1 cellular context compared by ENCODE assay signal in the genomic region with DNA sequence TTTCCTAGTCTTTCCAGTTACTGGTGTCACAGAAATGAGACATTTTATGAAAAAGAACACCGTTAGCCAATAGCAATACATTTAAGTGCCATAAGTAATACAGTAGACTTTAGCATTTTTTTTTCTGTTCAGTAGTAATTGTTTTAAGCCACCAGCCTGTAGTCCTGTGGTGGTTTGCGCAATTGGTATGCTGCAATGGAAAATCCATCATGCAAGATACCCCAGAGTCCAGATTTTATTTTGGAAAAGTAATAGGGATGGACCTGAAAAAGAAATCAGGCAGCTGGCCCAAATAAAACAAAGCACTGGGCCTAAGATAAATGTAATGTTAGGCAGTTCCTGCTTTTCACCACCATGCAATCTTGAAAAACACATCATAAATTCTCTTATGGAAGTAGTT.
TF ChIP-seq lines count a peak whose summit lies in the region.

No MANE protein-coding gene starts in this region.

TF ChIP-seq in GM12878, 131 proteins besides CTCF, POLR2A, EP300 and RAD21 (continued from another document):
- TF ChIP-seq, protein P1, sequence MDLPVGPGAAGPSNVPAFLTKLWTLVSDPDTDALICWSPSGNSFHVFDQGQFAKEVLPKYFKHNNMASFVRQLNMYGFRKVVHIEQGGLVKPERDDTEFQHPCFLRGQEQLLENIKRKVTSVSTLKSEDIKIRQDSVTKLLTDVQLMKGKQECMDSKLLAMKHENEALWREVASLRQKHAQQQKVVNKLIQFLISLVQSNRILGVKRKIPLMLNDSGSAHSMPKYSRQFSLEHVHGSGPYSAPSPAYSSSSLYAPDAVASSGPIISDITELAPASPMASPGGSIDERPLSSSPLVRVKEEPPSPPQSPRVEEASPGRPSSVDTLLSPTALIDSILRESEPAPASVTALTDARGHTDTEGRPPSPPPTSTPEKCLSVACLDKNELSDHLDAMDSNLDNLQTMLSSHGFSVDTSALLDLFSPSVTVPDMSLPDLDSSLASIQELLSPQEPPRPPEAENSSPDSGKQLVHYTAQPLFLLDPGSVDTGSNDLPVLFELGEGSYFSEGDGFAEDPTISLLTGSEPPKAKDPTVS (IDR thresholded peaks at IDR 0.05; ENCODE audit: low read depth, low read length) = no peak
- TF ChIP-seq RELA (IDR thresholded peaks at IDR 0.05; ENCODE audit: borderline replicate concordance, partially characterized antibody) = no peak
- no peak for TF ChIP-seq IRF4 (IDR thresholded peaks at IDR 0.05; ENCODE audit: low read depth, low read length)
- TF ChIP-seq ETV6 (conservative IDR thresholded peaks at IDR 0.05 in 1 of 2, IDR thresholded peaks at IDR 0.05 in 1 of 2; ENCODE audit: borderline replicate concordance in 1 of 2, low read depth in 1 of 2) = no peak
- TF ChIP-seq ZSCAN29 (IDR thresholded peaks at IDR 0.05) = no peak
- no peak for TF ChIP-seq HDAC2 (IDR thresholded peaks at IDR 0.05)
- TF ChIP-seq, protein P2, sequence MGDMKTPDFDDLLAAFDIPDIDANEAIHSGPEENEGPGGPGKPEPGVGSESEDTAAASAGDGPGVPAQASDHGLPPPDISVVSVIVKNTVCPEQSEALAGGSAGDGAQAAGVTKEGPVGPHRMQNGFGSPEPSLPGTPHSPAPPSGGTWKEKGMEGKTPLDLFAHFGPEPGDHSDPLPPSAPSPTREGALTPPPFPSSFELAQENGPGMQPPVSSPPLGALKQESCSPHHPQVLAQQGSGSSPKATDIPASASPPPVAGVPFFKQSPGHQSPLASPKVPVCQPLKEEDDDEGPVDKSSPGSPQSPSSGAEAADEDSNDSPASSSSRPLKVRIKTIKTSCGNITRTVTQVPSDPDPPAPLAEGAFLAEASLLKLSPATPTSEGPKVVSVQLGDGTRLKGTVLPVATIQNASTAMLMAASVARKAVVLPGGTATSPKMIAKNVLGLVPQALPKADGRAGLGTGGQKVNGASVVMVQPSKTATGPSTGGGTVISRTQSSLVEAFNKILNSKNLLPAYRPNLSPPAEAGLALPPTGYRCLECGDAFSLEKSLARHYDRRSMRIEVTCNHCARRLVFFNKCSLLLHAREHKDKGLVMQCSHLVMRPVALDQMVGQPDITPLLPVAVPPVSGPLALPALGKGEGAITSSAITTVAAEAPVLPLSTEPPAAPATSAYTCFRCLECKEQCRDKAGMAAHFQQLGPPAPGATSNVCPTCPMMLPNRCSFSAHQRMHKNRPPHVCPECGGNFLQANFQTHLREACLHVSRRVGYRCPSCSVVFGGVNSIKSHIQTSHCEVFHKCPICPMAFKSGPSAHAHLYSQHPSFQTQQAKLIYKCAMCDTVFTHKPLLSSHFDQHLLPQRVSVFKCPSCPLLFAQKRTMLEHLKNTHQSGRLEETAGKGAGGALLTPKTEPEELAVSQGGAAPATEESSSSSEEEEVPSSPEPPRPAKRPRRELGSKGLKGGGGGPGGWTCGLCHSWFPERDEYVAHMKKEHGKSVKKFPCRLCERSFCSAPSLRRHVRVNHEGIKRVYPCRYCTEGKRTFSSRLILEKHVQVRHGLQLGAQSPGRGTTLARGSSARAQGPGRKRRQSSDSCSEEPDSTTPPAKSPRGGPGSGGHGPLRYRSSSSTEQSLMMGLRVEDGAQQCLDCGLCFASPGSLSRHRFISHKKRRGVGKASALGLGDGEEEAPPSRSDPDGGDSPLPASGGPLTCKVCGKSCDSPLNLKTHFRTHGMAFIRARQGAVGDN (IDR thresholded peaks at IDR 0.05) = no peak
- no peak for TF ChIP-seq RUNX3 (IDR thresholded peaks at IDR 0.05; ENCODE audit: low read length)
- TF ChIP-seq, protein P3, sequence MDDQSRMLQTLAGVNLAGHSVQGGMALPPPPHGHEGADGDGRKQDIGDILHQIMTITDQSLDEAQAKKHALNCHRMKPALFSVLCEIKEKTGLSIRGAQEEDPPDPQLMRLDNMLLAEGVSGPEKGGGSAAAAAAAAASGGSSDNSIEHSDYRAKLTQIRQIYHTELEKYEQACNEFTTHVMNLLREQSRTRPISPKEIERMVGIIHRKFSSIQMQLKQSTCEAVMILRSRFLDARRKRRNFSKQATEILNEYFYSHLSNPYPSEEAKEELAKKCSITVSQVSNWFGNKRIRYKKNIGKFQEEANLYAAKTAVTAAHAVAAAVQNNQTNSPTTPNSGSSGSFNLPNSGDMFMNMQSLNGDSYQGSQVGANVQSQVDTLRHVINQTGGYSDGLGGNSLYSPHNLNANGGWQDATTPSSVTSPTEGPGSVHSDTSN (IDR thresholded peaks at IDR 0.05; ENCODE audit: insufficient replicate concordance, low read depth, low read length) = no peak
- no peak for TF ChIP-seq TCF7 (IDR thresholded peaks at IDR 0.05; ENCODE audit: borderline replicate concordance)
- no peak for TF ChIP-seq POU2F2 (IDR thresholded peaks at IDR 0.05; ENCODE audit: borderline replicate concordance, low read depth, low read length)
- TF ChIP-seq YBX1 (IDR thresholded peaks at IDR 0.05) = no peak
- TF ChIP-seq BRCA1 (IDR thresholded peaks at IDR 0.05; ENCODE audit: low read depth, low read length) = no peak
- TF ChIP-seq CHD1 (IDR thresholded peaks at IDR 0.05; ENCODE audit: low read depth, low read length) = no peak
- no peak for TF ChIP-seq ZNF207 (IDR thresholded peaks at IDR 0.05; ENCODE audit: borderline replicate concordance)
